8 cellular contexts compared by ENCODE assay signal in the genomic region with DNA sequence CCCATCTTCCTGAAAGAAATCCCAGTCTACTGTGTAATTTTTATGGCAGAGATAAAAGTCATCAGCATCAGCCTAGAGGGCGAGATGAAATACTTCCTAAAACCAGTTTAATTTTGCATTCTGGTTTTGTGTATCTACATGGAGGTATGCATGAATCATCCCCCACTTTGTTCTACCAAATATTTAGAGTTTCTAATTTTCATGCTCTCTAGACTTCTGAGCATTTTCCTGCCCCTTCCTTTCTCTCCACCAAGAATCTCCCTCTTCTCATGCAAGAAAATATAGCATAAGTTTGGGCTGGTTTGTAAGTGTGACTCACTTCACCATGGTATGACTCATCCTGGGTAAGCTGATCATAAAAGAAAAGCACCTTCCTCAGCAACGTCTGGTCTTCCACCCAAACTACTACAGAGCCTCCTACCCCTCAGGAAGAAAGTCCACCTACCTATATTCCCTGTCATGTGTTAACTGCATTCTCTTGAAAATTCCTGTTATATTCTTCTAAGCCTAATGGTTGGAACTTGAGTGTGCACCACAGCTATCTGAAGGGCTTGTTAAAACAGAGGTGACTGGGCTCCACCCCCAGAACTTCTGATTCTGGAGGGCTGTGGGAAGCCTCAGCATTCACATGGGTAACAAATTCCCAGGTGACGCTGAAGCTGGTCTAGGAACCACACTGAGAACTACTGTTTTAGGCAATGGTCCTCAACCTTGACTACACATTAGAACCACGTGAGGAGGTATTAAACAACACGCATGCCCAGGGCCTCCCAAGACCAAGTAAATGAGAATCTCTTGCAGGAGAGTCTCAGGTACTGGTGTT. TPM values are rescaled to one million over a fixed set of nuclear protein-coding genes. Genes with fewer than 3 reads are reported as not detected.
DNase-seq lines count a peak whose midpoint lies in the region; ATAC-seq and TF ChIP-seq lines count a peak whose summit lies in the region.

No MANE protein-coding gene starts in this region.

- no peak overlapping the region for H2BK15ac ChIP-seq in mesendoderm (replicated peaks; ENCODE audit: low read depth)

- intact Hi-C loops in psoas muscle (cut with DNase I), result no loop called here

- H3K4me3 ChIP-seq in mesendoderm (ENCODE audit: low read length) (no peak overlapping the region), psoas muscle (no peak overlapping the region)

- H3K9me3 ChIP-seq in psoas muscle, result no peaks in the 10 kb centered on the region

- no peak overlapping the region for H2AK5ac ChIP-seq in mesendoderm (ENCODE audit: low read length)

- WGBS in mesendoderm (ENCODE audit: extremely low coverage, insufficient coverage, low lambda C conversion rate), result no CpG with 5 or more reads among the region's 5 CpGs
- 70 to 75% (median 74%) methylated on average over 5 of the region's 5 CpGs for WGBS in psoas muscle, 3 donors

- H3K23ac ChIP-seq in mesendoderm (ENCODE audit: low read length), result no peak overlapping the region

- H3K4me1 ChIP-seq in mesendoderm (ENCODE audit: control insufficient read depth, low read depth, low read length), result no peaks in the 10 kb centered on the region
- no peaks in the 10 kb centered on the region for H3K4me1 ChIP-seq in psoas muscle

- no peak overlapping the region for H2BK5ac ChIP-seq in mesendoderm (ENCODE audit: low read length)

- H3K27ac ChIP-seq in mesendoderm (ENCODE audit: low read depth, low read length), result no peak overlapping the region
- H3K27ac ChIP-seq in psoas muscle, result no peak overlapping the region

- H2BK120ac ChIP-seq in mesendoderm (ENCODE audit: low read depth, low read length), result no peak overlapping the region

- H4K8ac ChIP-seq in mesendoderm (ENCODE audit: low read depth, low read length), result no peak overlapping the region

- H3K4ac ChIP-seq in mesendoderm (ENCODE audit: low read depth, low read length), result no peak overlapping the region

- H3K4me2 ChIP-seq in mesendoderm (ENCODE audit: low read length), result no peak overlapping the region

- H3K79me2 ChIP-seq in mesendoderm (ENCODE audit: control insufficient read depth, insufficient read depth, low read length), result no peaks in the 10 kb centered on the region

- H3K36me3 ChIP-seq in mesendoderm (ENCODE audit: control insufficient read depth, insufficient read depth, low read length) (no peaks in the 10 kb centered on the region), psoas muscle (ENCODE audit: insufficient read depth in 1 of 2, low read depth in 1 of 2) (no peaks in the 10 kb centered on the region)

- no peak overlapping the region for H3K18ac ChIP-seq in mesendoderm (ENCODE audit: low read length)

- no peaks in the 10 kb centered on the region for H3K79me1 ChIP-seq in mesendoderm (ENCODE audit: low read length)

- H3K27me3 ChIP-seq in mesendoderm (ENCODE audit: insufficient read depth, low read length, poor library complexity), result no peaks in the 10 kb centered on the region
- H3K27me3 ChIP-seq in psoas muscle (ENCODE audit: insufficient read depth in 3 of 3, low read length in 2 of 3), result no peaks in the 10 kb centered on the region

- no peak overlapping the region for H3K56ac ChIP-seq in mesendoderm (ENCODE audit: low read length)

- DNase-seq in AG08396 (ENCODE audit: low spot score) (peak; percentile 59), mesendoderm (peak; percentile 21), NCI-H524 treated with DMSO at 0.1 percent for 48 hours (lab: John Stamatoyannopoulos, UW) (no peak), psoas muscle (no peak), NCI-H1105 (lab: John Stamatoyannopoulos, UW) (no peak)
- peak; percentile 16 to 27 for DNase-seq in activated CD4-positive, alpha-beta T cell treated with anti-CD3 and anti-CD28 coated beads, Interleukin-2, amount 50 U/mL, for 48 hours

- ATAC-seq in GM19035 (IDR thresholded peaks at IDR 0.05; ENCODE audit: unreplicated experiment) (peak; percentile 91), HG03457 (IDR thresholded peaks at IDR 0.05; ENCODE audit: unreplicated experiment) (peak; percentile 69), psoas muscle (no peak)

- H4K5ac ChIP-seq in mesendoderm (ENCODE audit: low read length), result no peak overlapping the region

- no peak overlapping the region for H3K9ac ChIP-seq in mesendoderm (ENCODE audit: low read length)

- no peak for TF ChIP-seq CTCF in psoas muscle (IDR thresholded peaks at IDR 0.05)

RNA-seq across cellular contexts. Expression of a gene that starts 37.4 kb away (rescaled TPM):
- 0.87 TPM for polyA plus RNA-seq in mesendoderm (2013, experiment 1 of 2)
- polyA plus RNA-seq in mesendoderm (2013, experiment 2 of 2), result 0.71 TPM
- total RNA-seq in psoas muscle, result 1 to 10 TPM in 3 of 4 donors, under 1 TPM in 1; 0.92 to 2.0 (median 1.7) TPM
- under 1 TPM; 0.61 to 0.83 (median 0.73) TPM for polyA plus RNA-seq in psoas muscle

Comparison
In these comparisons a context has a peak if more than half of its experiments do, and no peak if none do; other contexts are left out.
1. DNase-seq: peak in AG08396 (single experiment), activated CD4-positive, alpha-beta T cell treated with anti-CD3 and anti-CD28 coated beads, Interleukin-2, amount 50 U/mL, for 48 hours (2 of 2) and mesendoderm (single experiment); none in NCI-H524 treated with DMSO at 0.1 percent for 48 hours (single experiment), psoas muscle (0 of 2) and NCI-H1105 (single experiment).
2. ATAC-seq: peak in GM19035 (single experiment) and HG03457 (single experiment); none in psoas muscle (0 of 4).